29 cellular contexts compared by ENCODE assay signal in genomic region chr2:159106105-159106504, GRCh38.
DNase-seq lines count a peak whose midpoint lies in the region; ATAC-seq lines count a peak whose summit lies in the region.
"Had no signal": no experiment of that assay in that cellular context is flagged by ENCODE, and none has a peak within 500 bp of the region (broad histone marks: within the 10 kb centered on the region; RNA-seq: fewer than 3 reads in every experiment).

No MANE protein-coding gene starts in this region.

- DNase-seq in LHCN-M2 (ENCODE audit: low read depth) (peak; percentile 53), adipocyte (ENCODE audit: low read depth) (peak; percentile 63), fibroblast of peridontal ligament (ENCODE audit: extremely low read depth) (peak; percentile 75), SKM-1 treated with dmso at 0.1 percent for 144 hours (lab: John Stamatoyannopoulos, UW; ENCODE audit: unreplicated experiment) (no peak), A172 (ENCODE audit: low spot score) (no peak)
- DNase-seq in stimulated activated naive B cell treated with anti-CD40 and anti-IgM and Interleukin-4, amounts not matched to agents 10 μg/mL and 1 μg/mL and 100 μg/mL, for 72 hours: no peak
- DNase-seq: activated CD4-positive, alpha-beta T cell treated with anti-CD3 and anti-CD28 coated beads, Interleukin-2, amount 50 U/mL, for 48 hours; activated CD8-positive, alpha-beta memory T cell treated with anti-CD3 and anti-CD28 coated beads, Interleukin-2, amount 50 U/mL, for 48 hours; activated naive CD8-positive, alpha-beta T cell treated with anti-CD3 and anti-CD28 coated beads for 36 hours; BE2C; colonic mucosa; DMS79; endodermal cell; GOT3; NCI-H1417 treated with DMSO at 0.1 percent for 48 hours; NCI-H510A treated with DMSO at 0.1 percent for 48 hours; Peyer's patch; stimulated activated CD4-positive, alpha-beta T cell treated with anti-CD3 and anti-CD28 coated beads, Interleukin-2, amount 100 ng/mL, for 24 hours; stimulated activated naive CD4-positive, alpha-beta T cell; T-helper 17 cell; testis; WERI-Rb-1 had no signal

- peaks cover 0 to 2% of the 10 kb centered on the region in 2 donors for H3K4me1 Mint-ChIP-seq in stimulated activated naive B cell treated with anti-CD40 and anti-IgM and Interleukin-4, amounts not matched to agents 10 μg/mL and 1 μg/mL and 100 μg/mL, for 72 hours
- H3K4me1 Mint-ChIP-seq: activated naive CD8-positive, alpha-beta T cell treated with anti-CD3 and anti-CD28 coated beads for 36 hours had no signal

- H3K4me3 Mint-ChIP-seq in stimulated activated naive B cell treated with anti-CD40 and anti-IgM and Interleukin-4, amounts not matched to agents 10 μg/mL and 1 μg/mL and 100 μg/mL, for 72 hours: no peak overlapping the region
- H3K4me3 Mint-ChIP-seq: activated naive CD8-positive, alpha-beta T cell treated with anti-CD3 and anti-CD28 coated beads for 36 hours; brain; endodermal cell; neural crest cell; T-helper 17 cell had no signal

- H3K36me3 ChIP-seq in adipocyte (ENCODE audit: control insufficient read depth, insufficient read depth, low read length, severe bottlenecking): no peaks in the 10 kb centered on the region
- H3K36me3 ChIP-seq: BE2C, colonic mucosa, Peyer's patch, WERI-Rb-1 had no signal

- no peaks in the 10 kb centered on the region for H3K36me3 Mint-ChIP-seq in stimulated activated naive B cell treated with anti-CD40 and anti-IgM and Interleukin-4, amounts not matched to agents 10 μg/mL and 1 μg/mL and 100 μg/mL, for 72 hours
- H3K36me3 Mint-ChIP-seq: activated naive CD8-positive, alpha-beta T cell treated with anti-CD3 and anti-CD28 coated beads for 36 hours; brain had no signal

- no peaks in the 10 kb centered on the region for H3K27me3 ChIP-seq in adipocyte (replicated peaks; ENCODE audit: control insufficient read depth, insufficient read depth, low read length)
- H3K27me3 ChIP-seq: BE2C, colonic mucosa, hepatocyte, Peyer's patch, SJSA1, testis had no signal

- no peaks in the 10 kb centered on the region for H3K9me3 Mint-ChIP-seq in stimulated activated naive B cell treated with anti-CD40 and anti-IgM and Interleukin-4, amounts not matched to agents 10 μg/mL and 1 μg/mL and 100 μg/mL, for 72 hours
- H3K9me3 Mint-ChIP-seq: activated naive CD8-positive, alpha-beta T cell treated with anti-CD3 and anti-CD28 coated beads for 36 hours; activated T-helper 2 cell treated with anti-CD3 and anti-CD28 coated beads, Interferon-gamma antibody, Interleukin-2, Interleukin-4, amounts not matched to agents 10 μg/mL and 5 μg/mL and 100 μg/mL, durations not matched to agents 14 hours and 24 hours and 36 hours; brain; endodermal cell; neural crest cell had no signal

- H3K27me3 Mint-ChIP-seq in stimulated activated naive B cell treated with anti-CD40 and anti-IgM and Interleukin-4, amounts not matched to agents 10 μg/mL and 1 μg/mL and 100 μg/mL, for 72 hours: no peaks in the 10 kb centered on the region
- H3K27me3 Mint-ChIP-seq: activated naive CD8-positive, alpha-beta T cell treated with anti-CD3 and anti-CD28 coated beads for 36 hours; brain; progenitor cell of endocrine pancreas had no signal

- peak overlapping the region; percentile 7 for H3K27ac Mint-ChIP-seq in stimulated activated naive B cell treated with anti-CD40 and anti-IgM and Interleukin-4, amounts not matched to agents 10 μg/mL and 1 μg/mL and 100 μg/mL, for 72 hours
- H3K27ac Mint-ChIP-seq: activated naive CD8-positive, alpha-beta T cell treated with anti-CD3 and anti-CD28 coated beads for 36 hours; activated T-helper 2 cell treated with anti-CD3 and anti-CD28 coated beads, Interferon-gamma antibody, Interleukin-2, Interleukin-4, amounts not matched to agents 10 μg/mL and 5 μg/mL and 100 μg/mL, durations not matched to agents 14 hours and 24 hours and 36 hours; brain; endodermal cell; progenitor cell of endocrine pancreas; T-helper 17 cell had no signal

- H3K9ac ChIP-seq in adipocyte (ENCODE audit: low read length): no peak overlapping the region

- no peak for ATAC-seq in stimulated activated naive B cell treated with anti-CD40 and anti-IgM and Interleukin-4, amounts not matched to agents 10 μg/mL and 1 μg/mL and 100 μg/mL, for 72 hours (replicated peaks)
- ATAC-seq in GM19035 (IDR thresholded peaks at IDR 0.05; ENCODE audit: unreplicated experiment): no peak
- ATAC-seq: T-helper 17 cell had no signal

- no peaks in the 10 kb centered on the region for H3K9me3 ChIP-seq in adipocyte (ENCODE audit: control insufficient read depth, low read length)
- H3K9me3 ChIP-seq: BE2C, colonic mucosa, Peyer's patch, SJSA1, testis had no signal

- peaks cover 3% of the 10 kb centered on the region for H3K4me1 ChIP-seq in adipocyte (ENCODE audit: control insufficient read depth, insufficient read depth, low read length)
- H3K4me1 ChIP-seq: colonic mucosa, Peyer's patch, testis had no signal

- no peak overlapping the region for H3K4me3 ChIP-seq in adipocyte (ENCODE audit: low read length)
- H3K4me3 ChIP-seq: colonic mucosa, hepatocyte, Peyer's patch, SJSA1, testis had no signal

Comparison
In these comparisons a context has a peak if more than half of its experiments do, and no peak if none do; other contexts are left out.
1. DNase-seq: peak in LHCN-M2 (single experiment), adipocyte (single experiment) and fibroblast of peridontal ligament (single experiment); none in stimulated activated naive B cell treated with anti-CD40 and anti-IgM and Interleukin-4, amounts not matched to agents 10 μg/mL and 1 μg/mL and 100 μg/mL, for 72 hours (single experiment), SKM-1 treated with dmso at 0.1 percent for 144 hours (single experiment) and A172 (single experiment).